ENCODE assay signal across 8 cellular contexts in genomic region chr12:119666900-119667576, GRCh38. TPM values are rescaled to one million over a fixed set of nuclear protein-coding genes. Genes with fewer than 3 reads are reported as not detected.
DNase-seq lines count a peak whose midpoint lies in the region; ATAC-seq and TF ChIP-seq lines count a peak whose summit lies in the region.

No MANE protein-coding gene starts in this region.

- H3K27ac Mint-ChIP-seq in activated naive CD8-positive, alpha-beta T cell treated with anti-CD3 and anti-CD28 coated beads for 36 hours, result peak overlapping the region; percentile 57
- peak overlapping the region; percentile 35 for H3K27ac Mint-ChIP-seq in type B pancreatic cell

- H3K36me3 ChIP-seq in DOHH2 (ENCODE audit: control insufficient read depth, low read length), result peaks cover 36% of the 10 kb centered on the region

- peaks cover 30% of the 10 kb centered on the region for H3K36me3 Mint-ChIP-seq in activated naive CD8-positive, alpha-beta T cell treated with anti-CD3 and anti-CD28 coated beads for 36 hours
- H3K36me3 Mint-ChIP-seq in type B pancreatic cell, result peaks cover 10% of the 10 kb centered on the region

- peak overlapping the region; percentile 99 for H3K4me3 ChIP-seq in DOHH2 (ENCODE audit: low read length)

- peak overlapping the region; percentile 90 for H3K4me2 ChIP-seq in DOHH2 (ENCODE audit: low read length)

- H3K4me1 Mint-ChIP-seq in activated naive CD8-positive, alpha-beta T cell treated with anti-CD3 and anti-CD28 coated beads for 36 hours, result peaks cover 38% of the 10 kb centered on the region
- peaks cover 24% of the 10 kb centered on the region for H3K4me1 Mint-ChIP-seq in type B pancreatic cell (ENCODE audit: unreplicated experiment)

- H3K9me3 Mint-ChIP-seq in activated naive CD8-positive, alpha-beta T cell treated with anti-CD3 and anti-CD28 coated beads for 36 hours, result no peaks in the 10 kb centered on the region
- no peaks in the 10 kb centered on the region for H3K9me3 Mint-ChIP-seq in type B pancreatic cell

- H3K27me3 Mint-ChIP-seq in activated naive CD8-positive, alpha-beta T cell treated with anti-CD3 and anti-CD28 coated beads for 36 hours, result no peaks in the 10 kb centered on the region
- peaks cover 11% of the 10 kb centered on the region for H3K27me3 Mint-ChIP-seq in type B pancreatic cell

- 0 out of 2 replicates have a peak, but pooled peaks cover 5% of the 10 kb centered on the region for H4K20me1 ChIP-seq in DOHH2 (ENCODE audit: control insufficient read depth, insufficient read depth, low read depth, low read length)

- no peaks in the 10 kb centered on the region for H3K9me3 ChIP-seq in DOHH2 (ENCODE audit: control insufficient read depth, insufficient read depth, low read length)

- peak overlapping the region; percentile 95 for H3K27ac ChIP-seq in DOHH2 (ENCODE audit: low read depth, low read length)
- peak overlapping the region; percentile 88 for H3K27ac ChIP-seq in layer of hippocampus (ENCODE audit: low read depth, low read length)

- H3K9me2 ChIP-seq in DOHH2 (replicated peaks; ENCODE audit: control insufficient read depth, low read length), result no peaks in the 10 kb centered on the region

- peaks cover 13% of the 10 kb centered on the region for H3F3A ChIP-seq in DOHH2 (ENCODE audit: control insufficient read depth, insufficient read depth)

- TF ChIP-seq CTCF in DOHH2 (IDR thresholded peaks at IDR 0.05; ENCODE audit: low read depth, low read length, poor library complexity, severe bottlenecking) (no peak), type B pancreatic cell (conservative IDR thresholded peaks at IDR 0.05) (no peak)

- DNase-seq in activated naive CD8-positive, alpha-beta T cell treated with anti-CD3 and anti-CD28 coated beads for 36 hours, result no peak
- DNase-seq in type B pancreatic cell (ENCODE audit: extremely low spot score, unreplicated experiment) (no peak), NCI-H345 treated with DMSO at 0.1 percent for 48 hours (lab: John Stamatoyannopoulos, UW; ENCODE audit: unreplicated experiment) (no peak), NCI-H1092 treated with DMSO at 0.1 percent for 48 hours (lab: John Stamatoyannopoulos, UW) (no peak), AML-193 (lab: John Stamatoyannopoulos, UW) (no peak)

- H3K4me1 ChIP-seq in DOHH2 (ENCODE audit: control insufficient read depth, low read length), result peaks cover 43% of the 10 kb centered on the region

- H3K4me3 Mint-ChIP-seq in activated naive CD8-positive, alpha-beta T cell treated with anti-CD3 and anti-CD28 coated beads for 36 hours, result peak overlapping the region; percentile 76
- peak overlapping the region; percentile 94 for H3K4me3 Mint-ChIP-seq in type B pancreatic cell

- peaks cover 42% of the 10 kb centered on the region for H3K79me2 ChIP-seq in DOHH2 (ENCODE audit: control insufficient read depth, low read length)

- ATAC-seq in HG02943 (IDR thresholded peaks at IDR 0.05; ENCODE audit: low read depth, unreplicated experiment), result peak; percentile 12

- no peaks in the 10 kb centered on the region for H3K27me3 ChIP-seq in DOHH2 (ENCODE audit: control insufficient read depth, low read length)
- H3K27me3 ChIP-seq in layer of hippocampus (ENCODE audit: control insufficient read depth, insufficient read depth, low read length), result no peaks in the 10 kb centered on the region

RNA-seq across cellular contexts. Expression of gene PRKAB1, which starts 0.9 kb away (rescaled TPM):
- total RNA-seq in activated naive CD8-positive, alpha-beta T cell treated with anti-CD3 and anti-CD28 coated beads for 36 hours, result 10 to 100 TPM; 26.1 to 26.5 TPM
- total RNA-seq in type B pancreatic cell (ENCODE audit: low replicate concordance), result 26.5 and 32.5 TPM in 2 replicates
